Comparison of ENCODE assay signal across 20 cellular contexts in genomic region chr18:62987035-62987830, GRCh38.
"Had no signal": no experiment of that assay in that cellular context is flagged by ENCODE, and none has a peak within 500 bp of the region (broad histone marks: within the 10 kb centered on the region; RNA-seq: fewer than 3 reads in every experiment).

No MANE protein-coding gene starts in this region.

- DNase-seq: activated CD4-positive, alpha-beta T cell treated with anti-CD3 and anti-CD28 coated beads for 1 hour; activated CD4-positive, alpha-beta T cell treated with anti-CD3 and anti-CD28 coated beads, Interleukin-2, amount 50 U/mL, for 4 hours; activated T-cell treated with anti-CD3 and anti-CD28 coated beads for 4 hours; amniotic stem cell; body of pancreas; cortex of kidney; effector memory CD8-positive, alpha-beta T cell; foreskin melanocyte; midbrain; small intestine; upper lobe of right lung had no signal

- H3K27me3 ChIP-seq: body of pancreas, neutrophil, upper lobe of right lung had no signal

- H3K36me3 Mint-ChIP-seq: activated naive CD4-positive, alpha-beta T cell treated with anti-CD3 and anti-CD28 coated beads, Interleukin-2, amount 50 U/mL, for 72 hours had no signal

- H3K9me3 ChIP-seq: body of pancreas, neutrophil, thoracic aorta, upper lobe of right lung had no signal

- H3K9ac ChIP-seq: parathyroid adenoma had no signal

- H3K27ac ChIP-seq: body of pancreas, neutrophil, parathyroid adenoma, SK-N-MC, thoracic aorta, upper lobe of right lung had no signal

- H3K27me3 Mint-ChIP-seq: stimulated activated naive CD8-positive, alpha-beta T cell treated with anti-CD3 and anti-CD28 coated beads, Interleukin-15, Interleukin-2, amounts not matched to agents 100 ng/mL and 50 ng/mL, for 24 hours had no signal

- ATAC-seq: activated naive CD4-positive, alpha-beta T cell treated with anti-CD3 and anti-CD28 coated beads, Interleukin-2, amount 50 U/mL, for 72 hours; activated T-helper 17 cell treated with anti-CD3 and anti-CD28 coated beads, Interleukin-2, amount 50 U/mL, for 72 hours; body of pancreas; effector memory CD8-positive, alpha-beta T cell; upper lobe of right lung had no signal

- H3K4me3 ChIP-seq: body of pancreas, lung, SK-N-MC, thoracic aorta, upper lobe of right lung had no signal

- H3K4me3 Mint-ChIP-seq: activated T-helper 17 cell treated with anti-CD3 and anti-CD28 coated beads, Interleukin-2, amount 50 U/mL, for 72 hours; central memory CD8-positive, alpha-beta T cell; effector memory CD8-positive, alpha-beta T cell; stimulated activated naive CD8-positive, alpha-beta T cell treated with anti-CD3 and anti-CD28 coated beads, Interleukin-15, Interleukin-2, amounts not matched to agents 100 ng/mL and 50 ng/mL, for 24 hours had no signal

- H3K36me3 ChIP-seq: neutrophil, thoracic aorta, upper lobe of right lung had no signal

- H3K4me1 ChIP-seq: parathyroid adenoma, upper lobe of right lung had no signal

- H3K9me3 Mint-ChIP-seq: activated naive CD4-positive, alpha-beta T cell treated with anti-CD3 and anti-CD28 coated beads, Interleukin-2, amount 50 U/mL, for 72 hours; activated T-helper 17 cell treated with anti-CD3 and anti-CD28 coated beads, Interleukin-2, amount 50 U/mL, for 72 hours; central memory CD8-positive, alpha-beta T cell; effector memory CD8-positive, alpha-beta T cell; stimulated activated naive CD8-positive, alpha-beta T cell treated with anti-CD3 and anti-CD28 coated beads, Interleukin-15, Interleukin-2, amounts not matched to agents 100 ng/mL and 50 ng/mL, for 24 hours had no signal

- H2AFZ ChIP-seq: parathyroid adenoma had no signal

- H3K4me1 Mint-ChIP-seq: activated T-helper 17 cell treated with anti-CD3 and anti-CD28 coated beads, Interleukin-2, amount 50 U/mL, for 72 hours had no signal

- H3K27ac Mint-ChIP-seq: activated naive CD4-positive, alpha-beta T cell treated with anti-CD3 and anti-CD28 coated beads, Interleukin-2, amount 50 U/mL, for 72 hours; activated T-helper 17 cell treated with anti-CD3 and anti-CD28 coated beads, Interleukin-2, amount 50 U/mL, for 72 hours; effector memory CD8-positive, alpha-beta T cell; stimulated activated naive CD8-positive, alpha-beta T cell treated with anti-CD3 and anti-CD28 coated beads, Interleukin-15, Interleukin-2, amounts not matched to agents 100 ng/mL and 50 ng/mL, for 24 hours had no signal
